ENCODE assay signal across 25 cellular contexts in genomic region chr5:142397178-142397577, GRCh38.
"Had no signal": no experiment of that assay in that cellular context is flagged by ENCODE, and none has a peak within 500 bp of the region (broad histone marks: within the 10 kb centered on the region; RNA-seq: fewer than 3 reads in every experiment).

No MANE protein-coding gene starts in this region.

- H3K4me2 ChIP-seq: smooth muscle cell had no signal

- FAIRE-seq: islet of Langerhans, kidney had no signal

- H3K4me3 ChIP-seq: left lung, lower lobe of right lung, ovary, right atrium auricular region, right lobe of liver, smooth muscle cell, tibial nerve, uterus had no signal

- H3K4me1 ChIP-seq: left lung, lower lobe of right lung, right atrium auricular region, right lobe of liver, tibial nerve, uterus had no signal

- H3K27ac ChIP-seq: left lung, lower lobe of right lung, ovary, right atrium auricular region, right lobe of liver, tibial nerve, uterus had no signal

- ATAC-seq: left colon; left lung; lower lobe of right lung; naive thymus-derived CD4-positive, alpha-beta T cell; natural killer cell treated with Interleukin-12 subunit alpha and Interleukin-12 subunit beta and Interleukin-15 and Interleukin-18, amount 100 ng/mL, for 72 hours; right lobe of liver; stimulated activated memory B cell treated with anti-CD40 and anti-IgM and Interleukin-4, amounts not matched to agents 10 μg/mL and 1 μg/mL and 100 μg/mL, for 72 hours; stimulated activated naive CD8-positive, alpha-beta T cell treated with anti-CD3 and anti-CD28 coated beads, Interleukin-15, amount 100 ng/mL, for 72 hours had no signal

- DNase-seq: hippocampal formation; immature natural killer cell; kidney; left colon; left lung; lower lobe of right lung; mammary epithelial cell; mesenchymal stem cell; naive thymus-derived CD4-positive, alpha-beta T cell; ovary; right lobe of liver; stimulated activated CD4-positive, alpha-beta T cell treated with anti-CD3 and anti-CD28 coated beads, Interleukin-1b, Interleukin-23, amount 100 ng/mL, for 48 hours; stimulated activated CD4-positive, alpha-beta T cell treated with anti-CD3 and anti-CD28 coated beads, Interleukin-2, amount 100 ng/mL, for 48 hours; stimulated activated CD4-positive, alpha-beta T cell treated with anti-CD3 and anti-CD28 coated beads, Interleukin-4, amount 100 ng/mL, for 4 hours; stimulated activated CD8-positive, alpha-beta memory T cell treated with anti-CD3 and anti-CD28 coated beads, Interleukin-4, amount 100 ng/mL, for 48 hours; stimulated activated naive CD4-positive, alpha-beta T cell treated with Interleukin-2 at 50 U/mL for 16 hours; stimulated activated naive CD8-positive, alpha-beta T cell treated with anti-CD3 and anti-CD28 coated beads, Interleukin-15, amount 100 ng/mL, for 72 hours; substantia nigra; uterus had no signal

- H3K27me3 ChIP-seq: left lung, ovary, right atrium auricular region, right lobe of liver, tibial nerve, uterus had no signal

- H3K36me3 ChIP-seq: left lung, lower lobe of right lung, ovary, right atrium auricular region, right lobe of liver, tibial nerve, uterus had no signal

- H3K9me3 ChIP-seq: ovary, right atrium auricular region, right lobe of liver, uterus had no signal
